Comparison of ENCODE assay signal across 1 cellular context in the genomic region with DNA sequence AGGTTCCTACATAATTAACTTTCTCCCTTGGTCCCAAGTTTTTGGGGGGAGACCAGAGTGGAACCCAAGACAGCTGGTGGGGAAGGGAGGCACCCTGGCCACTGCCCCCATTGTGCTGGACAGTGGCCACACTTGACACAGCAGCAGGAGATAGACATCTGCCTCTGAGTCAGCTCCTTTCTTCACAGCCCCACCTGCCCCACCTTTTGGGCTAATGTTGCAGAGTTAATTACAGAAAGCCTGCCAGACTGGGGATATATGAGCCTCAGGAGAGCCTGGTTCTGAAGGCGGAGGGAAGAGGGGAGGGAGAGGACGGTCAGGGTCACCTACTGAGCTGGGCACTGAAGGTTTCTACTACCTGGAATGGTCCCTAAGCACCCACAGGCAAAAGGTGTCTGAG.
TF ChIP-seq lines count a peak whose summit lies in the region.

No MANE protein-coding gene starts in this region.

TF ChIP-seq in K562, 482 proteins besides CTCF, POLR2A, EP300 and RAD21 (continued from another document):
- TF ChIP-seq, protein P1, sequence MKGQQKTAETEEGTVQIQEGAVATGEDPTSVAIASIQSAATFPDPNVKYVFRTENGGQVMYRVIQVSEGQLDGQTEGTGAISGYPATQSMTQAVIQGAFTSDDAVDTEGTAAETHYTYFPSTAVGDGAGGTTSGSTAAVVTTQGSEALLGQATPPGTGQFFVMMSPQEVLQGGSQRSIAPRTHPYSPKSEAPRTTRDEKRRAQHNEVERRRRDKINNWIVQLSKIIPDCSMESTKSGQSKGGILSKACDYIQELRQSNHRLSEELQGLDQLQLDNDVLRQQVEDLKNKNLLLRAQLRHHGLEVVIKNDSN (CRISPR knock-in tag; IDR thresholded peaks at IDR 0.05), result no peak
